In the genomic region with DNA sequence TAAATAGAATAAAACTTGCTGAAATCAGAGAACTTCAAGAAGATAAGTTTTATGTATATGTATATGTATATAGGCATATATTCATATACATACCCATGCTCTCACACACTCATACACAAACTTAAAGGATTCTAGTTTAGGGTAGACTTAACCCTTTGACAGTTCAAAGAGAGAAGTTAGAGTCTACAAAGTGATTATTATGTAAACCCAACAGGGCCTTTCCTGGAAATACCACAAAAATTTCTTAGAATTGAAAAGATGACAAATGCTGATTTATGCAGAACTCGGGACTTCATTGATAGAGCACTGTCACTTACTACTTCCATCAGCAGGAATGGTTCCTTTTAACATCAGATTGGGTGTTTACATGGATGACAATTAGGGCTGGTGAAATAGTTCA, we compare ENCODE assay signal across 18 cellular contexts.
"Had no signal": no experiment of that assay in that cellular context is flagged by ENCODE, and none has a peak within 500 bp of the region (broad histone marks: within the 10 kb centered on the region; RNA-seq: fewer than 3 reads in every experiment).

No MANE protein-coding gene starts in this region.

- DNase-seq: activated CD4-positive, alpha-beta T cell treated with anti-CD3 and anti-CD28 coated beads, Interleukin-2, amount 10 ng/mL, durations not matched to agents 24 days and 14 days; amygdala; caudate nucleus; dorsolateral prefrontal cortex; endodermal cell; foreskin fibroblast; left ventricle myocardium superior; stimulated activated naive CD4-positive, alpha-beta T cell treated with Interleukin-2 at 50 U/mL for 16 hours; transverse colon; WERI-Rb-1 had no signal

- H3K4me3 ChIP-seq: dorsolateral prefrontal cortex, suprapubic skin, transverse colon, vagina had no signal

- H3K9me3 ChIP-seq: suprapubic skin, transverse colon, vagina had no signal

- H3K27ac ChIP-seq: dorsolateral prefrontal cortex, epithelial cell of prostate, suprapubic skin, transverse colon, vagina, WERI-Rb-1 had no signal

- H3K36me3 Mint-ChIP-seq: activated naive CD8-positive, alpha-beta T cell had no signal

- H3K27me3 Mint-ChIP-seq: activated CD4-positive, alpha-beta T cell treated with anti-CD3 and anti-CD28 coated beads, Interleukin-2, amount 10 ng/mL, durations not matched to agents 24 days and 14 days; memory B cell had no signal

- H3K27me3 ChIP-seq: dorsolateral prefrontal cortex, suprapubic skin, transverse colon, vagina had no signal

- H3K9me3 Mint-ChIP-seq: activated T-helper 1 cell treated with anti-CD3 and anti-CD28 coated beads, Interleukin-12 subunit alpha, Interleukin-12 subunit beta, Interleukin-2, Interleukin-4 antibody, amounts not matched to agents 30 ng/mL and 10 ng/mL and 1 ng/mL, durations not matched to agents 14 hours and 24 hours and 36 hours; endodermal cell had no signal

- H3K36me3 ChIP-seq: suprapubic skin, transverse colon, vagina, WERI-Rb-1 had no signal

- H3K4me3 Mint-ChIP-seq: activated CD4-positive, alpha-beta T cell treated with anti-CD3 and anti-CD28 coated beads, Interleukin-2, amount 10 ng/mL, durations not matched to agents 24 days and 14 days; activated naive CD8-positive, alpha-beta T cell; activated T-helper 1 cell treated with anti-CD3 and anti-CD28 coated beads, Interleukin-12 subunit alpha, Interleukin-12 subunit beta, Interleukin-2, Interleukin-4 antibody, amounts not matched to agents 30 ng/mL and 10 ng/mL and 1 ng/mL, durations not matched to agents 14 hours and 24 hours and 36 hours; endodermal cell; memory B cell; neural crest cell had no signal

- ATAC-seq: left ventricle myocardium superior had no signal

- H3K27ac Mint-ChIP-seq: activated CD4-positive, alpha-beta T cell treated with anti-CD3 and anti-CD28 coated beads, Interleukin-2, amount 10 ng/mL, durations not matched to agents 24 days and 14 days; activated naive CD8-positive, alpha-beta T cell; activated T-helper 1 cell treated with anti-CD3 and anti-CD28 coated beads, Interleukin-12 subunit alpha, Interleukin-12 subunit beta, Interleukin-2, Interleukin-4 antibody, amounts not matched to agents 30 ng/mL and 10 ng/mL and 1 ng/mL, durations not matched to agents 14 hours and 24 hours and 36 hours; endodermal cell; memory B cell; progenitor cell of endocrine pancreas had no signal

- H3K4me1 ChIP-seq: transverse colon, vagina had no signal

- H3K4me1 Mint-ChIP-seq: neural crest cell had no signal
